Comparison of ENCODE assay signal across 2 cellular contexts in genomic region chr11:75722669-75723042, GRCh38.
TF ChIP-seq lines count a peak whose summit lies in the region.

No MANE protein-coding gene starts in this region.

TF ChIP-seq in K562, 482 proteins besides CTCF, POLR2A, EP300 and RAD21:
- no peak for TF ChIP-seq GTF2F1 (IDR thresholded peaks at IDR 0.05; ENCODE audit: low read depth, low read length)
- peak; percentile 24; the same call in 1 of the 2 replicates for TF ChIP-seq ZNF316 (IDR thresholded peaks at IDR 0.05)
TF ChIP-seq in K562: peak in this region for 1.

TF ChIP-seq in HepG2, 621 proteins besides CTCF, POLR2A, EP300 and RAD21:
- peak; percentile 32; the same call in 1 of the 2 replicates for TF ChIP-seq ZSCAN22 (CRISPR knock-in tag; IDR thresholded peaks at IDR 0.05)
- peak in 1 of 2 experiments; percentile 13; a peak in 1 of 4 replicates for TF ChIP-seq HMGXB4 (CRISPR knock-in tag; IDR thresholded peaks at IDR 0.05; ENCODE audit: borderline replicate concordance in 1 of 2, low read depth in 1 of 2)
- no peak for TF ChIP-seq HDAC6 (IDR thresholded peaks at IDR 0.05; ENCODE audit: low read depth, low read length)
- TF ChIP-seq GABPA (IDR thresholded peaks at IDR 0.05; ENCODE audit: low read depth, low read length), result no peak
- no peak for TF ChIP-seq GABPA (CRISPR knock-in tag; IDR thresholded peaks at IDR 0.05; ENCODE audit: low read depth)
- TF ChIP-seq SP1 (IDR thresholded peaks at IDR 0.05), result no peak
- TF ChIP-seq SP1 (CRISPR knock-in tag; IDR thresholded peaks at IDR 0.05), result no peak
- no peak for TF ChIP-seq ETV5 (CRISPR knock-in tag; IDR thresholded peaks at IDR 0.05; ENCODE audit: borderline replicate concordance)
- peak; percentile 26; the same call in 1 of the 2 replicates for TF ChIP-seq MAFF (IDR thresholded peaks at IDR 0.05; ENCODE audit: low read depth, low read length)
- no peak for TF ChIP-seq CHD4 (IDR thresholded peaks at IDR 0.05; ENCODE audit: borderline replicate concordance, low read length)
- TF ChIP-seq ZNF746 (CRISPR knock-in tag; IDR thresholded peaks at IDR 0.05), result peak; percentile 64; the same call in 1 of the 2 replicates
- peak; percentile 73 for TF ChIP-seq ZNF18 (CRISPR knock-in tag; IDR thresholded peaks at IDR 0.05; ENCODE audit: insufficient replicate concordance)
- TF ChIP-seq PLSCR1 (CRISPR knock-in tag; IDR thresholded peaks at IDR 0.05; ENCODE audit: borderline replicate concordance), result no peak
- TF ChIP-seq ARNT2 (CRISPR knock-in tag; IDR thresholded peaks at IDR 0.05; ENCODE audit: low read depth), result 0 out of 2 replicates have a peak, but pooled peaks have one; percentile 32
- TF ChIP-seq MAFK (conservative IDR thresholded peaks at IDR 0.05 in 1 of 2, IDR thresholded peaks at IDR 0.05 in 1 of 2; ENCODE audit: low read length in 2 of 2), result peak in 1 of 2 experiments; percentile 27; a peak in 1 of 4 replicates
- TF ChIP-seq JDP2 (CRISPR knock-in tag; IDR thresholded peaks at IDR 0.05; ENCODE audit: borderline replicate concordance), result no peak
- TF ChIP-seq ZNF703 (CRISPR knock-in tag; IDR thresholded peaks at IDR 0.05; ENCODE audit: borderline replicate concordance), result 0 out of 2 replicates have a peak, but pooled peaks have one; percentile 60
- TF ChIP-seq ZNF761 (CRISPR knock-in tag; conservative IDR thresholded peaks at IDR 0.05), result no peak
- no peak for TF ChIP-seq SMAD3 (CRISPR knock-in tag; IDR thresholded peaks at IDR 0.05)
- no peak for TF ChIP-seq FOXM1 (CRISPR knock-in tag; IDR thresholded peaks at IDR 0.05)
- no peak for TF ChIP-seq ZNF362 (CRISPR knock-in tag; IDR thresholded peaks at IDR 0.05; ENCODE audit: borderline replicate concordance)
TF ChIP-seq in HepG2: peak in this region for 8.
